2 cellular contexts compared by ENCODE assay signal in the genomic region with DNA sequence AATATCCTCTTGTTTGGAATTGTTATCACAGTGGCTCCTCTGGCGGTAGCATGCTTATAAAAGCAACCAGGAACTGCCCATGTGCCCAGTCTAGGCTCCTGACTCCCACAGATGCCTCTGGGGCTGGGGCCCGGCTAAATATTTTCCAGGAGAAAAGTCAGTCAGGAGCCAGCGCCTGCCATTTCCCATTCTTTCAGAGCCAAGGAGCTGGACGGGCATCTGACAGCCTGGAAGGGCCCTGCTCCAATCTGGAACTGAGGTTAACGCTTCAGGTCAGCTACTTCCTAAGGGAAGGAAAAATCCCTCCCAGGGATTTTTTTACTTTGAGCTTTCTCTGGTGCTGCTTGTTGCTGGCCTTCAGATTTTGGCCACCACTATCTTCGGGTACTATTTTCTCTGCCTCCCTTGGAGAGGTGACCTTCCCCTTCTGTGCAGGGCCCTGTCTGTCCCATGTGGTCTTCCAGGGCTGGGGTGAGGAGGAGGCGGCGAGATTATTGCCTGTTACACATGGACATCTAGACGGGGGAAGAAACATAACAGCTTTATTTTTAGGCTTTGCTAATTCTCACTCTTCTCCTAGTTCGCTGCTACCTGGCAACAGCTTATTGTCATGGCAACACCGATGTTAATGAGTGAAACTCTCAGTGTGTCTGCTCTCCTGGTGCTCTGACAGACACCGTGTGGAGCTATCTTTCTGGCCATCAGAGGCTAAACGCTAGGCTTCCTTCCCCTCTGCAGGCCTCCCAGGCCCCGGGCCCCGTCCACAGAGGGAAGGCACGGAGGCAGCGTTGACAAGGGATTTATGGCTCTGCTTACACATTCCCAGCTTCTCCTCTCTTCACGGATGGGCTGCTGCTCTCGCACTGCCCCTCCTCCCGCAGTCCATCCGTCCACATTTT.
TF ChIP-seq lines count a peak whose summit lies in the region.

No MANE protein-coding gene starts in this region.

TF ChIP-seq in SK-N-SH, 30 proteins besides CTCF, POLR2A, EP300 and RAD21 (continued from another document):
- TF ChIP-seq, protein P1, sequence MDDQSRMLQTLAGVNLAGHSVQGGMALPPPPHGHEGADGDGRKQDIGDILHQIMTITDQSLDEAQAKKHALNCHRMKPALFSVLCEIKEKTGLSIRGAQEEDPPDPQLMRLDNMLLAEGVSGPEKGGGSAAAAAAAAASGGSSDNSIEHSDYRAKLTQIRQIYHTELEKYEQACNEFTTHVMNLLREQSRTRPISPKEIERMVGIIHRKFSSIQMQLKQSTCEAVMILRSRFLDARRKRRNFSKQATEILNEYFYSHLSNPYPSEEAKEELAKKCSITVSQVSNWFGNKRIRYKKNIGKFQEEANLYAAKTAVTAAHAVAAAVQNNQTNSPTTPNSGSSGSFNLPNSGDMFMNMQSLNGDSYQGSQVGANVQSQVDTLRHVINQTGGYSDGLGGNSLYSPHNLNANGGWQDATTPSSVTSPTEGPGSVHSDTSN (IDR thresholded peaks at IDR 0.05), result no peak
- TF ChIP-seq JUND (IDR thresholded peaks at IDR 0.05) (no peak), GATA2 (CRISPR knock-in tag; IDR thresholded peaks at IDR 0.05) (peak; percentile 97), NFIC (IDR thresholded peaks at IDR 0.05; ENCODE audit: borderline replicate concordance) (no peak), TAF1 (IDR thresholded peaks at IDR 0.05; ENCODE audit: borderline replicate concordance, low read depth, low read length) (no peak), RCOR1 (IDR thresholded peaks at IDR 0.05; ENCODE audit: low read length) (peak; percentile 55; the same call in 1 of the 2 replicates), USF1 (IDR thresholded peaks at IDR 0.05; ENCODE audit: borderline replicate concordance, low read depth) (no peak), TEAD4 (IDR thresholded peaks at IDR 0.05; ENCODE audit: borderline replicate concordance, insufficient read depth) (no peak)
- TF ChIP-seq, protein P2, sequence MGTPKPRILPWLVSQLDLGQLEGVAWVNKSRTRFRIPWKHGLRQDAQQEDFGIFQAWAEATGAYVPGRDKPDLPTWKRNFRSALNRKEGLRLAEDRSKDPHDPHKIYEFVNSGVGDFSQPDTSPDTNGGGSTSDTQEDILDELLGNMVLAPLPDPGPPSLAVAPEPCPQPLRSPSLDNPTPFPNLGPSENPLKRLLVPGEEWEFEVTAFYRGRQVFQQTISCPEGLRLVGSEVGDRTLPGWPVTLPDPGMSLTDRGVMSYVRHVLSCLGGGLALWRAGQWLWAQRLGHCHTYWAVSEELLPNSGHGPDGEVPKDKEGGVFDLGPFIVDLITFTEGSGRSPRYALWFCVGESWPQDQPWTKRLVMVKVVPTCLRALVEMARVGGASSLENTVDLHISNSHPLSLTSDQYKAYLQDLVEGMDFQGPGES (IDR thresholded peaks at IDR 0.05; ENCODE audit: low read depth, low read length), result no peak

TF ChIP-seq in SK-N-SH treated with all-trans-retinoic acid at 6 μM for 48 hours, 23 proteins besides CTCF, POLR2A, EP300 and RAD21 (continued from another document):
- TF ChIP-seq TSHZ2 (CRISPR knock-in tag; IDR thresholded peaks at IDR 0.05), result no peak
- TF ChIP-seq ZFP3 (CRISPR knock-in tag; IDR thresholded peaks at IDR 0.05), result no peak
- TF ChIP-seq PATZ1 (CRISPR knock-in tag; IDR thresholded peaks at IDR 0.05; ENCODE audit: borderline replicate concordance), result no peak
- no peak for TF ChIP-seq CSDC2 (CRISPR knock-in tag; IDR thresholded peaks at IDR 0.05)
- TF ChIP-seq BACH2 (CRISPR knock-in tag; IDR thresholded peaks at IDR 0.05; ENCODE audit: borderline replicate concordance), result no peak
- no peak for TF ChIP-seq ZNF8 (CRISPR knock-in tag; IDR thresholded peaks at IDR 0.05)
- no peak for TF ChIP-seq ISL1 (CRISPR knock-in tag; IDR thresholded peaks at IDR 0.05)
- no peak for TF ChIP-seq ESRRG (CRISPR knock-in tag; IDR thresholded peaks at IDR 0.05)
- TF ChIP-seq PPARA (CRISPR knock-in tag; IDR thresholded peaks at IDR 0.05; ENCODE audit: borderline replicate concordance), result no peak
- no peak for TF ChIP-seq OSR1 (CRISPR knock-in tag; IDR thresholded peaks at IDR 0.05)
